ENCODE assay signal across 20 cellular contexts in genomic region chr16:77060614-77061013, GRCh38.
DNase-seq lines count a peak whose midpoint lies in the region; ATAC-seq and TF ChIP-seq lines count a peak whose summit lies in the region.
"Had no signal": no experiment of that assay in that cellular context is flagged by ENCODE, and none has a peak within 500 bp of the region (broad histone marks: within the 10 kb centered on the region; RNA-seq: fewer than 3 reads in every experiment).

No MANE protein-coding gene starts in this region.

- H3K36me3 ChIP-seq in BLaER1 treated with 17β-estradiol and CSF1 and Interleukin-3, amounts not matched to agents 10 nM and 100 nM, result no peaks in the 10 kb centered on the region
- no peaks in the 10 kb centered on the region for H3K36me3 ChIP-seq in MM.1S (replicated peaks; ENCODE audit: insufficient read depth, low read length)
- no peaks in the 10 kb centered on the region for H3K36me3 ChIP-seq in OCI-LY7 (ENCODE audit: insufficient read depth, low read length)
- H3K36me3 ChIP-seq: BE2C had no signal

- H3K27ac Mint-ChIP-seq in effector memory CD8-positive, alpha-beta T cell, result no peak overlapping the region
- no peak overlapping the region for H3K27ac Mint-ChIP-seq in natural killer cell
- H3K27ac Mint-ChIP-seq: CD14-positive monocyte; CD4-positive, alpha-beta memory T cell; CD4-positive, CD25-positive, alpha-beta regulatory T cell; CD8-positive, alpha-beta memory T cell had no signal

- no peak overlapping the region for H3K4me3 Mint-ChIP-seq in effector memory CD8-positive, alpha-beta T cell
- H3K4me3 Mint-ChIP-seq in natural killer cell, result no peak overlapping the region
- H3K4me3 Mint-ChIP-seq: CD14-positive monocyte; CD4-positive, alpha-beta memory T cell; CD4-positive, CD25-positive, alpha-beta regulatory T cell; CD8-positive, alpha-beta memory T cell had no signal

- intact Hi-C loops in OCI-LY7 (cut with micrococcal nuclease; ENCODE audit: unreplicated experiment) (no loop called here), natural killer cell (cut with micrococcal nuclease) (no loop called here)

- H3K27ac ChIP-seq in BLaER1 treated with 17β-estradiol and CSF1 and Interleukin-3, amounts not matched to agents 10 nM and 100 nM, result no peak overlapping the region
- H3K27ac ChIP-seq in MM.1S (ENCODE audit: low read length) (peak overlapping the region; percentile 48; the same call in 1 of the 2 replicates), OCI-LY7 (ENCODE audit: low read depth, low read length, poor library complexity, severe bottlenecking) (no peak overlapping the region)

- H3K4me2 ChIP-seq in BLaER1 treated with 17β-estradiol and CSF1 and Interleukin-3, amounts not matched to agents 10 nM and 100 nM, result peak overlapping the region in 6 of 11 experiments; percentile 1 to 35 (median 16); a peak in 4 of 22 replicates
- H3K4me2 ChIP-seq in MM.1S (ENCODE audit: low read depth, low read length) (peak overlapping the region; percentile 22; the same call in 1 of the 2 replicates), OCI-LY7 (ENCODE audit: low read length) (peak overlapping the region; percentile 40)

- H3K79me2 ChIP-seq in MM.1S (ENCODE audit: low read length) (no peaks in the 10 kb centered on the region), OCI-LY7 (ENCODE audit: insufficient read depth, low read depth, low read length) (no peaks in the 10 kb centered on the region)

- POLR2A ChIA-PET in OCI-LY7 (lab: Charles Lee), result interaction anchor here (0.5 to 1.2 kb wide), 2 partner anchors 11 to 109 kb away, joined by 3 to 5 read pairs; no protein-coding TSS in a partner anchor

- CTCF ChIA-PET in OCI-LY7 (lab: Charles Lee; ENCODE audit: unreplicated experiment), result no interaction called here

- H4K20me1 ChIP-seq in BLaER1 treated with 17β-estradiol and CSF1 and Interleukin-3, amounts not matched to agents 10 nM and 100 nM, result no peaks in the 10 kb centered on the region
- H4K20me1 ChIP-seq in MM.1S (ENCODE audit: insufficient read depth, low read length) (no peaks in the 10 kb centered on the region), OCI-LY7 (ENCODE audit: insufficient read depth, low read length) (no peaks in the 10 kb centered on the region)

- ATAC-seq in effector memory CD8-positive, alpha-beta T cell (replicated peaks), result no peak
- ATAC-seq in natural killer cell, result no peak
- ATAC-seq: GM12878 had no signal

- H3K9me2 ChIP-seq in MM.1S (replicated peaks; ENCODE audit: insufficient read depth, low read length), result no peaks in the 10 kb centered on the region
- no peaks in the 10 kb centered on the region for H3K9me2 ChIP-seq in OCI-LY7 (ENCODE audit: insufficient read depth, low read length)

- H3K9me3 Mint-ChIP-seq in effector memory CD8-positive, alpha-beta T cell, result peaks cover 0 to 8% of the 10 kb centered on the region in 2 donors
- H3K9me3 Mint-ChIP-seq in natural killer cell, result peaks cover 0 to 2% of the 10 kb centered on the region in 2 donors

- TF ChIP-seq CTCF in MM.1S (IDR thresholded peaks at IDR 0.05; ENCODE audit: low read length) (no peak), OCI-LY7 (conservative IDR thresholded peaks at IDR 0.05; ENCODE audit: low read length) (no peak), natural killer cell (IDR thresholded peaks at IDR 0.05) (no peak)

- BruUV-seq in OCI-LY7 (replicated peaks; lab: Mats Ljungman, UMichigan), result no TSS peak

- no peaks in the 10 kb centered on the region for H3K36me3 Mint-ChIP-seq in effector memory CD8-positive, alpha-beta T cell (ENCODE audit: insufficient read depth)
- H3K36me3 Mint-ChIP-seq in natural killer cell, result no peaks in the 10 kb centered on the region
- H3K36me3 Mint-ChIP-seq: CD14-positive monocyte; CD4-positive, alpha-beta memory T cell; CD4-positive, CD25-positive, alpha-beta regulatory T cell; CD8-positive, alpha-beta memory T cell had no signal

- no peaks in the 10 kb centered on the region for H3K4me1 Mint-ChIP-seq in effector memory CD8-positive, alpha-beta T cell (ENCODE audit: low read depth in 2 of 2)
- H3K4me1 Mint-ChIP-seq in natural killer cell, result no peaks in the 10 kb centered on the region
- H3K4me1 Mint-ChIP-seq: CD14-positive monocyte; CD4-positive, alpha-beta memory T cell; CD4-positive, CD25-positive, alpha-beta regulatory T cell; CD8-positive, alpha-beta memory T cell had no signal

- H3F3A ChIP-seq in MM.1S (ENCODE audit: insufficient read depth, low read length), result no peaks in the 10 kb centered on the region; the same call in 1 of the 2 replicates

- peak; percentile 61 for DNase-seq in MM.1S
- DNase-seq in OCI-LY7 (ENCODE audit: low spot score), result no peak
- no peak for DNase-seq in effector memory CD8-positive, alpha-beta T cell
- DNase-seq in NCI-H128 (lab: John Stamatoyannopoulos, UW; ENCODE audit: unreplicated experiment), result no peak
- DNase-seq in natural killer cell, result no peak
- DNase-seq: 8988T; ACHN; BE2C; C1 segment of cervical spinal cord; Caco-2; Calu3; CD4-positive, alpha-beta memory T cell; CD4-positive, CD25-positive, alpha-beta regulatory T cell; CD8-positive, alpha-beta memory T cell; DMS79 treated with DMSO at 0.1 percent for 48 hours; EL; GDM1 had no signal

- peaks cover 0 to 9% of the 10 kb centered on the region in 2 donors for H3K27me3 Mint-ChIP-seq in effector memory CD8-positive, alpha-beta T cell
- H3K27me3 Mint-ChIP-seq in natural killer cell (ENCODE audit: low read depth in 2 of 2), result no peaks in the 10 kb centered on the region
- H3K27me3 Mint-ChIP-seq: CD4-positive, CD25-positive, alpha-beta regulatory T cell had no signal

- peaks cover 0 to 13% (median 3%) of the 10 kb centered on the region in 10 experiments; a peak in 6 of 20 replicates for H3K4me1 ChIP-seq in BLaER1 treated with 17β-estradiol and CSF1 and Interleukin-3, amounts not matched to agents 10 nM and 100 nM
- H3K4me1 ChIP-seq in MM.1S (ENCODE audit: low read length), result peaks cover 7% of the 10 kb centered on the region; the same call in 1 of the 2 replicates
- H3K4me1 ChIP-seq in OCI-LY7 (ENCODE audit: insufficient read depth, low read length, poor library complexity, severe bottlenecking), result peaks cover 35% of the 10 kb centered on the region
- H3K4me1 ChIP-seq: Caco-2 had no signal

- H3K27me3 ChIP-seq in BLaER1 treated with 17β-estradiol and CSF1 and Interleukin-3, amounts not matched to agents 10 nM and 100 nM, result no peaks in the 10 kb centered on the region
- H3K27me3 ChIP-seq in MM.1S (replicated peaks; ENCODE audit: insufficient read depth, low read length), result no peaks in the 10 kb centered on the region
- H3K27me3 ChIP-seq: BE2C had no signal

- H3K9ac ChIP-seq in BLaER1 treated with 17β-estradiol and CSF1 and Interleukin-3, amounts not matched to agents 10 nM and 100 nM, result no peak overlapping the region
- H3K9ac ChIP-seq in MM.1S (ENCODE audit: low read length), result no peak overlapping the region

- H3K4me3 ChIP-seq in BLaER1 treated with 17β-estradiol and CSF1 and Interleukin-3, amounts not matched to agents 10 nM and 100 nM, result no peak overlapping the region
- H3K4me3 ChIP-seq in MM.1S (ENCODE audit: low read length) (no peak overlapping the region), OCI-LY7 (ENCODE audit: low read depth, low read length, poor library complexity, severe bottlenecking) (no peak overlapping the region)
- H3K4me3 ChIP-seq: GM12878 had no signal

- H3K9me3 ChIP-seq in BLaER1 treated with 17β-estradiol and CSF1 and Interleukin-3, amounts not matched to agents 10 nM and 100 nM (replicated peaks in 1 of 11), result peaks cover 0 to 9% (median 3%) of the 10 kb centered on the region in 11 experiments; a peak in 7 of 22 replicates
- H3K9me3 ChIP-seq in MM.1S (replicated peaks; ENCODE audit: insufficient read depth, low read length) (no peaks in the 10 kb centered on the region), OCI-LY7 (ENCODE audit: low read length) (peaks cover 13% of the 10 kb centered on the region; the same call in 1 of the 2 replicates)
- H3K9me3 ChIP-seq: BE2C had no signal

- H2AFZ ChIP-seq in MM.1S (ENCODE audit: low read length) (no peak overlapping the region), OCI-LY7 (ENCODE audit: low read length) (peak overlapping the region; percentile 30; the same call in 1 of the 2 replicates)
